Comparison of ENCODE assay signal across 37 cellular contexts in the genomic region with DNA sequence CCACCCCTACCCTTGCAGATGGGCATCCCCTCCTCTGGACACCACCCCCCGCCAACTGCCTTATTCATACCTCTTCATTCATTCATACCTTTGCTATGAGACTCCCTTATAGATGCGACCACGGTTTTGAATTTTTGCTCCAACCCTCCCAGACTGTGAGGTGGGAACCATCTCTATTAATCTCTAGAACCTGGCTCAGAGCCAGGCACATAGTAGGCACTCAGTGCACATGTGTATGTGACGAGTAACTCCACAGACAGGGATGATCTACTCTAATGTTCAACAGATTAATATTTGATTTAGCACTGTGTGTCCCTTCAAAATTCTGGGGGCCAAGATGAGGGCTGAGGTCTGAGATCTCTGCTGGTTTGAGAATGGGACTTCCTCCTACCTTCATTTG.
"Had no signal": no experiment of that assay in that cellular context is flagged by ENCODE, and none has a peak within 500 bp of the region (broad histone marks: within the 10 kb centered on the region; RNA-seq: fewer than 3 reads in every experiment).

No MANE protein-coding gene starts in this region.

- H3K4me3 Mint-ChIP-seq: activated naive CD4-positive, alpha-beta T cell treated with anti-CD3 and anti-CD28 coated beads for 36 hours; activated naive CD4-positive, alpha-beta T cell treated with anti-CD3 and anti-CD28 coated beads, Interleukin-2, amount 10 ng/mL, durations not matched to agents 7 days and 5 days; activated naive CD4-positive, alpha-beta T cell treated with anti-CD3 and anti-CD28 coated beads, Interleukin-2, amount 50 U/mL, for 24 hours; activated naive CD8-positive, alpha-beta T cell; activated naive CD8-positive, alpha-beta T cell treated with anti-CD3 and anti-CD28 coated beads for 36 hours; activated naive CD8-positive, alpha-beta T cell treated with anti-CD3 and anti-CD28 coated beads, Interleukin-2, amount 10 ng/mL, durations not matched to agents 7 days and 5 days; activated naive CD8-positive, alpha-beta T cell treated with anti-CD3 and anti-CD28 coated beads, Interleukin-2, amount 50 U/mL, for 24 hours; activated T-cell treated with anti-CD3 and anti-CD28 coated beads, Interleukin-2, amount 50 U/mL, for 24 hours; activated T-cell treated with anti-CD3 and anti-CD28 coated beads, Interleukin-2, amount 50 U/mL, for 4 hours; activated T-cell treated with anti-CD3 and anti-CD28 coated beads, Interleukin-2, amount 50 U/mL, for 72 hours; activated T-helper 1 cell treated with anti-CD3 and anti-CD28 coated beads, Interleukin-12 subunit alpha, Interleukin-12 subunit beta, Interleukin-2, Interleukin-4 antibody, amounts not matched to agents 30 ng/mL and 10 ng/mL and 1 ng/mL, durations not matched to agents 14 hours and 24 hours and 36 hours; activated T-helper 17 cell treated with anti-CD3 and anti-CD28 coated beads, Interleukin-2, amount 50 U/mL, for 72 hours; brain; central memory CD8-positive, alpha-beta T cell had no signal

- H3K9me3 Mint-ChIP-seq: activated naive CD4-positive, alpha-beta T cell treated with anti-CD3 and anti-CD28 coated beads for 36 hours; activated naive CD4-positive, alpha-beta T cell treated with anti-CD3 and anti-CD28 coated beads, Interleukin-2, amount 10 ng/mL, durations not matched to agents 7 days and 5 days; activated naive CD4-positive, alpha-beta T cell treated with anti-CD3 and anti-CD28 coated beads, Interleukin-2, amount 50 U/mL, for 24 hours; activated naive CD4-positive, alpha-beta T cell treated with anti-CD3 and anti-CD28 coated beads, Interleukin-2, amount 50 U/mL, for 72 hours; activated naive CD8-positive, alpha-beta T cell treated with anti-CD3 and anti-CD28 coated beads for 36 hours; activated naive CD8-positive, alpha-beta T cell treated with anti-CD3 and anti-CD28 coated beads, Interleukin-2, amount 10 ng/mL, durations not matched to agents 7 days and 5 days; activated naive CD8-positive, alpha-beta T cell treated with anti-CD3 and anti-CD28 coated beads, Interleukin-2, amount 50 U/mL, for 24 hours; activated T-cell treated with anti-CD3 and anti-CD28 coated beads, Interleukin-2, amount 50 U/mL, for 24 hours; activated T-cell treated with anti-CD3 and anti-CD28 coated beads, Interleukin-2, amount 50 U/mL, for 4 hours; activated T-cell treated with anti-CD3 and anti-CD28 coated beads, Interleukin-2, amount 50 U/mL, for 72 hours; activated T-helper 1 cell treated with anti-CD3 and anti-CD28 coated beads, Interleukin-12 subunit alpha, Interleukin-12 subunit beta, Interleukin-2, Interleukin-4 antibody, amounts not matched to agents 30 ng/mL and 10 ng/mL and 1 ng/mL, durations not matched to agents 14 hours and 24 hours and 36 hours; activated T-helper 17 cell treated with anti-CD3 and anti-CD28 coated beads, Interleukin-2, amount 50 U/mL, for 72 hours; activated T-helper 2 cell treated with anti-CD3 and anti-CD28 coated beads, Interferon-gamma antibody, Interleukin-2, Interleukin-4, amounts not matched to agents 10 μg/mL and 5 μg/mL and 100 μg/mL, durations not matched to agents 14 hours and 24 hours and 36 hours; central memory CD8-positive, alpha-beta T cell had no signal

- H3K4me1 Mint-ChIP-seq: activated naive CD4-positive, alpha-beta T cell treated with anti-CD3 and anti-CD28 coated beads, Interleukin-2, amount 10 ng/mL, durations not matched to agents 7 days and 5 days; activated naive CD4-positive, alpha-beta T cell treated with anti-CD3 and anti-CD28 coated beads, Interleukin-2, amount 50 U/mL, for 24 hours; activated naive CD8-positive, alpha-beta T cell treated with anti-CD3 and anti-CD28 coated beads for 36 hours; activated naive CD8-positive, alpha-beta T cell treated with anti-CD3 and anti-CD28 coated beads, Interleukin-2, amount 10 ng/mL, durations not matched to agents 7 days and 5 days; activated naive CD8-positive, alpha-beta T cell treated with anti-CD3 and anti-CD28 coated beads, Interleukin-2, amount 50 U/mL, for 24 hours; activated T-helper 17 cell treated with anti-CD3 and anti-CD28 coated beads, Interleukin-2, amount 50 U/mL, for 72 hours; central memory CD8-positive, alpha-beta T cell had no signal

- H3K27me3 Mint-ChIP-seq: activated naive CD4-positive, alpha-beta T cell treated with anti-CD3 and anti-CD28 coated beads, Interleukin-2, amount 10 ng/mL, durations not matched to agents 7 days and 5 days; activated naive CD8-positive, alpha-beta T cell treated with anti-CD3 and anti-CD28 coated beads, Interleukin-2, amount 10 ng/mL, durations not matched to agents 7 days and 5 days had no signal

- H3K36me3 ChIP-seq: adrenal gland, ascending aorta, brain microvascular endothelial cell, breast epithelium, cardiac muscle cell had no signal

- DNase-seq: activated effector memory CD4-positive, alpha-beta T cell treated with anti-CD3 and anti-CD28 coated beads, Interleukin-2, amount 50 U/mL, for 16 hours; activated effector memory CD4-positive, alpha-beta T cell treated with Interleukin-2 at 50 U/mL for 16 hours; activated gamma-delta T cell; activated gamma-delta T cell treated with Interleukin-2 at 50 U/mL for 16 hours; activated naive CD4-positive, alpha-beta T cell; activated naive CD4-positive, alpha-beta T cell treated with anti-CD3 and anti-CD28 coated beads for 36 hours; activated naive CD4-positive, alpha-beta T cell treated with anti-CD3 and anti-CD28 coated beads, Interleukin-2, amount 10 ng/mL, durations not matched to agents 7 days and 5 days; activated naive CD4-positive, alpha-beta T cell treated with anti-CD3 and anti-CD28 coated beads, Interleukin-2, amount 50 U/mL, for 16 hours; activated naive CD4-positive, alpha-beta T cell treated with Interleukin-2 at 50 U/mL for 16 hours; activated naive CD8-positive, alpha-beta T cell treated with anti-CD3 and anti-CD28 coated beads for 36 hours; activated naive CD8-positive, alpha-beta T cell treated with anti-CD3 and anti-CD28 coated beads, Interleukin-2, amount 10 ng/mL, durations not matched to agents 7 days and 5 days; activated naive CD8-positive, alpha-beta T cell treated with anti-CD3 and anti-CD28 coated beads, Interleukin-2, amount 50 U/mL, for 24 hours; activated T-cell treated with anti-CD3 and anti-CD28 coated beads, Interleukin-2, amount 50 U/mL, for 24 hours; activated T-cell treated with anti-CD3 and anti-CD28 coated beads, Interleukin-2, amount 50 U/mL, for 4 hours; activated T-cell treated with anti-CD3 and anti-CD28 coated beads, Interleukin-2, amount 50 U/mL, for 48 hours; activated T-cell treated with anti-CD3 and anti-CD28 coated beads, Interleukin-2, amount 50 U/mL, for 72 hours; adrenal gland; amniotic stem cell; aorta; body of pancreas; brain microvascular endothelial cell; caudate nucleus; central memory CD4-positive, alpha-beta T cell; cerebellar nuclear complex had no signal

- FAIRE-seq: astrocyte, bronchial epithelial cell had no signal

- H3K27ac Mint-ChIP-seq: activated naive CD4-positive, alpha-beta T cell treated with anti-CD3 and anti-CD28 coated beads for 36 hours; activated naive CD4-positive, alpha-beta T cell treated with anti-CD3 and anti-CD28 coated beads, Interleukin-2, amount 10 ng/mL, durations not matched to agents 7 days and 5 days; activated naive CD4-positive, alpha-beta T cell treated with anti-CD3 and anti-CD28 coated beads, Interleukin-2, amount 50 U/mL, for 24 hours; activated naive CD4-positive, alpha-beta T cell treated with anti-CD3 and anti-CD28 coated beads, Interleukin-2, amount 50 U/mL, for 72 hours; activated naive CD8-positive, alpha-beta T cell; activated naive CD8-positive, alpha-beta T cell treated with anti-CD3 and anti-CD28 coated beads for 36 hours; activated naive CD8-positive, alpha-beta T cell treated with anti-CD3 and anti-CD28 coated beads, Interleukin-2, amount 10 ng/mL, durations not matched to agents 7 days and 5 days; activated naive CD8-positive, alpha-beta T cell treated with anti-CD3 and anti-CD28 coated beads, Interleukin-2, amount 50 U/mL, for 24 hours; activated T-cell treated with anti-CD3 and anti-CD28 coated beads, Interleukin-2, amount 50 U/mL, for 24 hours; activated T-cell treated with anti-CD3 and anti-CD28 coated beads, Interleukin-2, amount 50 U/mL, for 72 hours; activated T-helper 1 cell treated with anti-CD3 and anti-CD28 coated beads, Interleukin-12 subunit alpha, Interleukin-12 subunit beta, Interleukin-2, Interleukin-4 antibody, amounts not matched to agents 30 ng/mL and 10 ng/mL and 1 ng/mL, durations not matched to agents 14 hours and 24 hours and 36 hours; activated T-helper 17 cell treated with anti-CD3 and anti-CD28 coated beads, Interleukin-2, amount 50 U/mL, for 72 hours; activated T-helper 2 cell treated with anti-CD3 and anti-CD28 coated beads, Interferon-gamma antibody, Interleukin-2, Interleukin-4, amounts not matched to agents 10 μg/mL and 5 μg/mL and 100 μg/mL, durations not matched to agents 14 hours and 24 hours and 36 hours had no signal

- H3K4me3 ChIP-seq: adrenal gland, ascending aorta, body of pancreas, breast epithelium, cardiac muscle cell had no signal

- ATAC-seq: activated naive CD4-positive, alpha-beta T cell treated with anti-CD3 and anti-CD28 coated beads, Interleukin-2, amount 50 U/mL, for 72 hours; activated naive CD8-positive, alpha-beta T cell treated with anti-CD3 and anti-CD28 coated beads, Interleukin-2, amount 50 U/mL, for 24 hours; activated T-cell treated with anti-CD3 and anti-CD28 coated beads, Interleukin-2, amount 50 U/mL, for 4 hours; activated T-cell treated with anti-CD3 and anti-CD28 coated beads, Interleukin-2, amount 50 U/mL, for 72 hours; activated T-helper 17 cell treated with anti-CD3 and anti-CD28 coated beads, Interleukin-2, amount 50 U/mL, for 72 hours; body of pancreas had no signal

- H3K4me1 ChIP-seq: adrenal gland, ascending aorta, body of pancreas, breast epithelium had no signal

- H3K27me3 ChIP-seq: adrenal gland, ascending aorta, body of pancreas, breast epithelium had no signal

- H3K9me3 ChIP-seq: adrenal gland, ascending aorta, body of pancreas, breast epithelium had no signal

- H3K36me3 Mint-ChIP-seq: activated naive CD4-positive, alpha-beta T cell treated with anti-CD3 and anti-CD28 coated beads, Interleukin-2, amount 10 ng/mL, durations not matched to agents 7 days and 5 days; activated naive CD4-positive, alpha-beta T cell treated with anti-CD3 and anti-CD28 coated beads, Interleukin-2, amount 50 U/mL, for 24 hours; activated naive CD4-positive, alpha-beta T cell treated with anti-CD3 and anti-CD28 coated beads, Interleukin-2, amount 50 U/mL, for 72 hours; activated naive CD8-positive, alpha-beta T cell; activated naive CD8-positive, alpha-beta T cell treated with anti-CD3 and anti-CD28 coated beads for 36 hours; activated naive CD8-positive, alpha-beta T cell treated with anti-CD3 and anti-CD28 coated beads, Interleukin-2, amount 10 ng/mL, durations not matched to agents 7 days and 5 days; brain had no signal

- H3K27ac ChIP-seq: adrenal gland, ascending aorta, body of pancreas, brain microvascular endothelial cell, breast epithelium, cardiac muscle cell had no signal
